In the genomic region with DNA sequence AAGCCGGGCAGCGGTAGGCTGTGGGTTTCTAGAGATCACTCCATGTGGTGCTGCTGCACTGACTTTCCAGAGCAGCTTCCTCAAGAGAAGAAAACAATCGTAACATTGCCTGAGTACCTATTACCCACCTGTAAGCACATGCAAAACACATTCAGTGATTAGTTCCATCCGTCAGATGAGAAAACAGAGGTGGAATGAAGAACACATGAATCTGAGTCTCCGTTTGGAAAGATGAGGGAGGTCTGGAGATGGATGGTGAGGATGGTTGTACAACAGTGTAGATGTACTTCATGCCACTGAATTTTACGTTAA, we compare ENCODE assay signal across 2 cellular contexts.
TF ChIP-seq lines count a peak whose summit lies in the region.

No MANE protein-coding gene starts in this region.

TF ChIP-seq in SK-N-SH, 30 proteins besides CTCF, POLR2A, EP300 and RAD21:
- TF ChIP-seq, protein P1, sequence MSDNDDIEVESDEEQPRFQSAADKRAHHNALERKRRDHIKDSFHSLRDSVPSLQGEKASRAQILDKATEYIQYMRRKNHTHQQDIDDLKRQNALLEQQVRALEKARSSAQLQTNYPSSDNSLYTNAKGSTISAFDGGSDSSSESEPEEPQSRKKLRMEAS (IDR thresholded peaks at IDR 0.05; ENCODE audit: low read depth): peak; percentile 3; the same call in 1 of the 2 replicates
- TF ChIP-seq MXI1 (IDR thresholded peaks at IDR 0.05; ENCODE audit: low read depth, low read length) (0 out of 2 replicates have a peak, but pooled peaks have one; percentile 1), YY1 (IDR thresholded peaks at IDR 0.05; ENCODE audit: low read depth) (no peak)

TF ChIP-seq in SK-N-SH treated with all-trans-retinoic acid at 6 μM for 48 hours, 23 proteins besides CTCF, POLR2A, EP300 and RAD21:
- TF ChIP-seq SNAI2 (CRISPR knock-in tag; IDR thresholded peaks at IDR 0.05) (no peak), ZFP3 (CRISPR knock-in tag; IDR thresholded peaks at IDR 0.05) (no peak), ZNF70 (CRISPR knock-in tag; IDR thresholded peaks at IDR 0.05) (no peak), ISL1 (CRISPR knock-in tag; IDR thresholded peaks at IDR 0.05) (no peak), ZFP30 (CRISPR knock-in tag; IDR thresholded peaks at IDR 0.05) (no peak), TOX (CRISPR knock-in tag; IDR thresholded peaks at IDR 0.05; ENCODE audit: borderline replicate concordance) (no peak), ESRRG (CRISPR knock-in tag; IDR thresholded peaks at IDR 0.05) (no peak), GLIS3 (CRISPR knock-in tag; IDR thresholded peaks at IDR 0.05) (no peak), ZNF565 (CRISPR knock-in tag; conservative IDR thresholded peaks at IDR 0.05; ENCODE audit: low read depth) (no peak), BACH2 (CRISPR knock-in tag; IDR thresholded peaks at IDR 0.05; ENCODE audit: borderline replicate concordance) (no peak)
- TF ChIP-seq, protein P2, sequence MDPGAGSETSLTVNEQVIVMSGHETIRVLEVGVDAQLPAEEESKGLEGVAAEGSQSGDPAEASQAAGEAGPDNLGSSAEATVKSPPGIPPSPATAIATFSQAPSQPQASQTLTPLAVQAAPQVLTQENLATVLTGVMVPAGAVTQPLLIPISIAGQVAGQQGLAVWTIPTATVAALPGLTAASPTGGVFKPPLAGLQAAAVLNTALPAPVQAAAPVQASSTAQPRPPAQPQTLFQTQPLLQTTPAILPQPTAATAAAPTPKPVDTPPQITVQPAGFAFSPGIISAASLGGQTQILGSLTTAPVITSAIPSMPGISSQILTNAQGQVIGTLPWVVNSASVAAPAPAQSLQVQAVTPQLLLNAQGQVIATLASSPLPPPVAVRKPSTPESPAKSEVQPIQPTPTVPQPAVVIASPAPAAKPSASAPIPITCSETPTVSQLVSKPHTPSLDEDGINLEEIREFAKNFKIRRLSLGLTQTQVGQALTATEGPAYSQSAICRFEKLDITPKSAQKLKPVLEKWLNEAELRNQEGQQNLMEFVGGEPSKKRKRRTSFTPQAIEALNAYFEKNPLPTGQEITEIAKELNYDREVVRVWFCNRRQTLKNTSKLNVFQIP (CRISPR knock-in tag; IDR thresholded peaks at IDR 0.05; ENCODE audit: borderline replicate concordance, low read depth): no peak
- TF ChIP-seq, protein P3, sequence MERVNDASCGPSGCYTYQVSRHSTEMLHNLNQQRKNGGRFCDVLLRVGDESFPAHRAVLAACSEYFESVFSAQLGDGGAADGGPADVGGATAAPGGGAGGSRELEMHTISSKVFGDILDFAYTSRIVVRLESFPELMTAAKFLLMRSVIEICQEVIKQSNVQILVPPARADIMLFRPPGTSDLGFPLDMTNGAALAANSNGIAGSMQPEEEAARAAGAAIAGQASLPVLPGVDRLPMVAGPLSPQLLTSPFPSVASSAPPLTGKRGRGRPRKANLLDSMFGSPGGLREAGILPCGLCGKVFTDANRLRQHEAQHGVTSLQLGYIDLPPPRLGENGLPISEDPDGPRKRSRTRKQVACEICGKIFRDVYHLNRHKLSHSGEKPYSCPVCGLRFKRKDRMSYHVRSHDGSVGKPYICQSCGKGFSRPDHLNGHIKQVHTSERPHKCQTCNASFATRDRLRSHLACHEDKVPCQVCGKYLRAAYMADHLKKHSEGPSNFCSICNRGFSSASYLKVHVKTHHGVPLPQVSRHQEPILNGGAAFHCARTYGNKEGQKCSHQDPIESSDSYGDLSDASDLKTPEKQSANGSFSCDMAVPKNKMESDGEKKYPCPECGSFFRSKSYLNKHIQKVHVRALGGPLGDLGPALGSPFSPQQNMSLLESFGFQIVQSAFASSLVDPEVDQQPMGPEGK (CRISPR knock-in tag; IDR thresholded peaks at IDR 0.05; ENCODE audit: borderline replicate concordance): no peak
- TF ChIP-seq, protein P4, sequence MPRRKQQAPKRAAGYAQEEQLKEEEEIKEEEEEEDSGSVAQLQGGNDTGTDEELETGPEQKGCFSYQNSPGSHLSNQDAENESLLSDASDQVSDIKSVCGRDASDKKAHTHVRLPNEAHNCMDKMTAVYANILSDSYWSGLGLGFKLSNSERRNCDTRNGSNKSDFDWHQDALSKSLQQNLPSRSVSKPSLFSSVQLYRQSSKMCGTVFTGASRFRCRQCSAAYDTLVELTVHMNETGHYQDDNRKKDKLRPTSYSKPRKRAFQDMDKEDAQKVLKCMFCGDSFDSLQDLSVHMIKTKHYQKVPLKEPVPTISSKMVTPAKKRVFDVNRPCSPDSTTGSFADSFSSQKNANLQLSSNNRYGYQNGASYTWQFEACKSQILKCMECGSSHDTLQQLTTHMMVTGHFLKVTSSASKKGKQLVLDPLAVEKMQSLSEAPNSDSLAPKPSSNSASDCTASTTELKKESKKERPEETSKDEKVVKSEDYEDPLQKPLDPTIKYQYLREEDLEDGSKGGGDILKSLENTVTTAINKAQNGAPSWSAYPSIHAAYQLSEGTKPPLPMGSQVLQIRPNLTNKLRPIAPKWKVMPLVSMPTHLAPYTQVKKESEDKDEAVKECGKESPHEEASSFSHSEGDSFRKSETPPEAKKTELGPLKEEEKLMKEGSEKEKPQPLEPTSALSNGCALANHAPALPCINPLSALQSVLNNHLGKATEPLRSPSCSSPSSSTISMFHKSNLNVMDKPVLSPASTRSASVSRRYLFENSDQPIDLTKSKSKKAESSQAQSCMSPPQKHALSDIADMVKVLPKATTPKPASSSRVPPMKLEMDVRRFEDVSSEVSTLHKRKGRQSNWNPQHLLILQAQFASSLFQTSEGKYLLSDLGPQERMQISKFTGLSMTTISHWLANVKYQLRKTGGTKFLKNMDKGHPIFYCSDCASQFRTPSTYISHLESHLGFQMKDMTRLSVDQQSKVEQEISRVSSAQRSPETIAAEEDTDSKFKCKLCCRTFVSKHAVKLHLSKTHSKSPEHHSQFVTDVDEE (CRISPR knock-in tag; IDR thresholded peaks at IDR 0.05): no peak
- TF ChIP-seq, protein P5, sequence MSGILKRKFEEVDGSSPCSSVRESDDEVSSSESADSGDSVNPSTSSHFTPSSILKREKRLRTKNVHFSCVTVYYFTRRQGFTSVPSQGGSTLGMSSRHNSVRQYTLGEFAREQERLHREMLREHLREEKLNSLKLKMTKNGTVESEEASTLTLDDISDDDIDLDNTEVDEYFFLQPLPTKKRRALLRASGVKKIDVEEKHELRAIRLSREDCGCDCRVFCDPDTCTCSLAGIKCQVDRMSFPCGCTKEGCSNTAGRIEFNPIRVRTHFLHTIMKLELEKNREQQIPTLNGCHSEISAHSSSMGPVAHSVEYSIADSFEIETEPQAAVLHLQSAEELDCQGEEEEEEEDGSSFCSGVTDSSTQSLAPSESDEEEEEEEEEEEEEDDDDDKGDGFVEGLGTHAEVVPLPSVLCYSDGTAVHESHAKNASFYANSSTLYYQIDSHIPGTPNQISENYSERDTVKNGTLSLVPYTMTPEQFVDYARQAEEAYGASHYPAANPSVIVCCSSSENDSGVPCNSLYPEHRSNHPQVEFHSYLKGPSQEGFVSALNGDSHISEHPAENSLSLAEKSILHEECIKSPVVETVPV (CRISPR knock-in tag; IDR thresholded peaks at IDR 0.05): no peak
